Comparison of ENCODE assay signal across 18 cellular contexts in genomic region chr4:47466061-47466785, GRCh38. TPM values are rescaled to one million over a fixed set of nuclear protein-coding genes. Genes with fewer than 3 reads are reported as not detected.
DNase-seq lines count a peak whose midpoint lies in the region; ATAC-seq and TF ChIP-seq lines count a peak whose summit lies in the region.
"Had no signal": no experiment of that assay in that cellular context is flagged by ENCODE, and none has a peak within 500 bp of the region (broad histone marks: within the 10 kb centered on the region; RNA-seq: fewer than 3 reads in every experiment).

No MANE protein-coding gene starts in this region.

- peak overlapping the region; percentile 58 to 74 (median 70) for H3K27ac Mint-ChIP-seq in nephron

- no peaks in the 10 kb centered on the region for H3K27me3 Mint-ChIP-seq in nephron (ENCODE audit: low read depth)

- no peak overlapping the region for H3K4me3 Mint-ChIP-seq in nephron
- H3K4me3 Mint-ChIP-seq: CD14-positive monocyte had no signal

- in situ Hi-C loops in transverse colon (cut with MboI; ENCODE audit: low pct_ligation_motif_present in 1 of 4, low pct_unique_long_range_greater_than_20kb in 1 of 4, low sequenced_read_pairs in 3 of 4), result loop anchor here in 1 of 4 donors (25.0 kb wide), 1 partner anchor 446 kb away; the partner anchor contains the start of gene NFXL1

- TF ChIP-seq EP300 in transverse colon (IDR thresholded peaks at IDR 0.05; ENCODE audit: low read depth), result no peak

- TF ChIP-seq CTCF in epithelial cell of proximal tubule (conservative IDR thresholded peaks at IDR 0.05; ENCODE audit: low read depth, low read length), result no peak
- TF ChIP-seq CTCF in nephron (IDR thresholded peaks at IDR 0.05; ENCODE audit: unreplicated experiment in 3 of 3), result no peak
- TF ChIP-seq CTCF in transverse colon (IDR thresholded peaks at IDR 0.05), result no peak

- H3K36me3 Mint-ChIP-seq in nephron (ENCODE audit: low read depth), result no peaks in the 10 kb centered on the region
- H3K36me3 Mint-ChIP-seq: CD14-positive monocyte had no signal

- peak overlapping the region; percentile 4; the same call in 1 of the 2 replicates for H3K9ac ChIP-seq in Karpas-422 (ENCODE audit: low read length)

- H3K4me1 ChIP-seq in Karpas-422 (ENCODE audit: low read length) (peaks cover 52% of the 10 kb centered on the region), transverse colon (peaks cover 6 to 10% (median 8%) of the 10 kb centered on the region in 4 donors)
- H3K4me1 ChIP-seq: SJCRH30 had no signal

- TF ChIP-seq POLR2A in transverse colon (IDR thresholded peaks at IDR 0.05), result no peak

- peak overlapping the region; percentile 77 for H3K4me2 ChIP-seq in Karpas-422 (ENCODE audit: low read depth, low read length, poor library complexity, severe bottlenecking)

- peak overlapping the region; percentile 22; the same call in 1 of the 2 replicates for H3K4me3 ChIP-seq in Karpas-422 (ENCODE audit: low read length)
- no peak overlapping the region for H3K4me3 ChIP-seq in epithelial cell of proximal tubule (ENCODE audit: low read depth, low read length)
- H3K4me3 ChIP-seq in transverse colon, result no peak overlapping the region
- H3K4me3 ChIP-seq: HAP-1, SJCRH30 had no signal

- no peaks in the 10 kb centered on the region for H3K9me3 Mint-ChIP-seq in nephron
- H3K9me3 Mint-ChIP-seq: CD14-positive monocyte had no signal

- H3K79me2 ChIP-seq in Karpas-422 (ENCODE audit: low read length), result peaks cover 18% of the 10 kb centered on the region

- 0 out of 2 replicates have a peak, but pooled peaks cover 3% of the 10 kb centered on the region for H3K9me2 ChIP-seq in Karpas-422 (replicated peaks; ENCODE audit: insufficient read depth, low read length)

- intact Hi-C loops in transverse colon (cut with DNase I; ENCODE audit: low total_unique reads), result loop anchor here (10.0 kb wide), 1 partner anchor 99 kb away; no protein-coding TSS in a partner anchor

- peaks cover 29% of the 10 kb centered on the region for H3K4me1 Mint-ChIP-seq in nephron

- H4K20me1 ChIP-seq in Karpas-422 (ENCODE audit: insufficient read depth, low read depth, low read length), result no peaks in the 10 kb centered on the region

- ATAC-seq in HG02623 (IDR thresholded peaks at IDR 0.05; ENCODE audit: unreplicated experiment) (no peak), HG02938 (IDR thresholded peaks at IDR 0.05; ENCODE audit: unreplicated experiment) (no peak)
- ATAC-seq: Panc1 had no signal

- WGBS in transverse colon (ENCODE audit: low coverage in 1 of 2), 2 donors, result 45 to 63% methylated on average over 2 of the region's 2 CpGs

- H3K9me3 ChIP-seq in Karpas-422 (ENCODE audit: low read length) (no peaks in the 10 kb centered on the region), transverse colon (no peaks in the 10 kb centered on the region)
- H3K9me3 ChIP-seq: HAP-1, SJCRH30 had no signal

- H3K27me3 ChIP-seq in Karpas-422 (ENCODE audit: low read length) (no peaks in the 10 kb centered on the region), transverse colon (no peaks in the 10 kb centered on the region)
- H3K27me3 ChIP-seq: SJCRH30 had no signal

- H3K36me3 ChIP-seq in Karpas-422 (ENCODE audit: insufficient read depth, low read length), result no peaks in the 10 kb centered on the region
- H3K36me3 ChIP-seq in transverse colon, result no peaks in the 10 kb centered on the region
- H3K36me3 ChIP-seq: HAP-1, SJCRH30 had no signal

- peak overlapping the region; percentile 97 for H3K27ac ChIP-seq in Karpas-422 (ENCODE audit: low read length)
- H3K27ac ChIP-seq in transverse colon, result no peak overlapping the region
- H3K27ac ChIP-seq: SJCRH30 had no signal

- DNase-seq in Karpas-422 (peak; percentile 61), epithelial cell of proximal tubule (ENCODE audit: low read depth) (peak; percentile 86), transverse colon (no peak), Kasumi-1 (lab: John Stamatoyannopoulos, UW) (no peak)
- DNase-seq: AML-193, DMS79, KBM-7, NCI-H1417, NCI-H187, NCI-H2227 treated with DMSO at 0.1 percent for 48 hours, NCI-H524, SJCRH30 had no signal

- H2AFZ ChIP-seq in Karpas-422 (ENCODE audit: low read length), result peak overlapping the region; percentile 18

RNA-seq across cellular contexts. Expression of gene COMMD8, which starts 2.7 kb away (rescaled TPM):
- total RNA-seq in Karpas-422 (2014; rRNA removed; shearing (Covaris generic); ENCODE audit: low replicate concordance), result 25.4 and 94.5 TPM in 2 replicates
- 26.9 and 46.7 TPM in 2 replicates for total RNA-seq in epithelial cell of proximal tubule
- 10 to 100 TPM in 2 of 4 donors, 1 to 10 TPM in 1, under 1 TPM in 1; 0.80 to 20.2 (median 8.2) TPM for total RNA-seq in transverse colon

RNA-seq across cellular contexts. Expression of gene ATP10D, which starts 18.9 kb away (rescaled TPM):
- total RNA-seq in Karpas-422 (2014; rRNA removed; shearing (Covaris generic); ENCODE audit: low replicate concordance), result 18.9 and 27.4 TPM in 2 replicates
- total RNA-seq in epithelial cell of proximal tubule, result 9.7 and 10.8 TPM in 2 replicates
- total RNA-seq in transverse colon, result 10 to 100 TPM in 1 of 4 donors, 1 to 10 TPM in 3; 3.8 to 14.1 (median 7.7) TPM

Comparison
In these comparisons a context has a peak if more than half of its experiments do, and no peak if none do; other contexts are left out.
1. DNase-seq: peak in Karpas-422 (single experiment) and epithelial cell of proximal tubule (single experiment); none in transverse colon (single experiment) and Kasumi-1 (0 of 2).